21 cellular contexts compared by ENCODE assay signal in the genomic region with DNA sequence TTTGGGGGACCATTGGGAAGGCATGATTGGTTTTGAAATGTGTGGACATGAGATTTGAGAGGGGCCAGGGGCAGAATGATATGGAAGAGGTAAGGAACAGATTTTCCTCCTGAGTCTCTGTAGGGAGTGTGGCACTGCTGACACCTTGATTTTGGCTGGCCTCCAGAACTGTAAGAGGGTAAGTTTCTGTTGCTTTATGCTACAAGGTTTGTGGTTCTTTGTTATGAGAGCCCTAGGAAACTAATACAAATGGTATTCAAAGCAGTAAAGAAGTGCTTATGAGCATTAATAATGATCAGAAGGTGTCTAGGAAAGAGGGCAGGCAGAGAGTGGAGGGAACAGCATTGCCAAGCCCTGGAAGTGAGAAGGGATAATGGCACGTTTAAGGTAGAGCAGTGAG.
"Had no signal": no experiment of that assay in that cellular context is flagged by ENCODE, and none has a peak within 500 bp of the region (broad histone marks: within the 10 kb centered on the region; RNA-seq: fewer than 3 reads in every experiment).

No MANE protein-coding gene starts in this region.

- ATAC-seq: activated naive CD4-positive, alpha-beta T cell treated with anti-CD3 and anti-CD28 coated beads, Interleukin-2, amount 50 U/mL, for 72 hours; activated T-cell treated with anti-CD3 and anti-CD28 coated beads, Interleukin-2, amount 50 U/mL, for 4 hours; K562 had no signal

- H3K27ac ChIP-seq: adrenal gland, SJCRH30, SK-N-MC had no signal

- DNase-seq: activated CD4-positive, alpha-beta memory T cell treated with anti-CD3 and anti-CD28 coated beads for 36 hours; activated CD4-positive, alpha-beta T cell treated with anti-CD3 and anti-CD28 coated beads for 4 hours; activated CD4-positive, alpha-beta T cell treated with anti-CD3 and anti-CD28 coated beads, Interleukin-2, amount 50 U/mL, for 1 hour; activated CD4-positive, CD25-positive, alpha-beta regulatory T cell treated with anti-CD3 and anti-CD28 coated beads, Interleukin-2, amount 50 U/mL, for 72 hours; activated CD8-positive, alpha-beta memory T cell treated with anti-CD3 and anti-CD28 coated beads, Interleukin-2, amount 50 U/mL, for 4 hours; activated gamma-delta T cell treated with Interleukin-2 at 50 U/mL for 16 hours; activated naive CD4-positive, alpha-beta T cell treated with anti-CD3 and anti-CD28 coated beads for 36 hours; activated T-cell treated with anti-CD3 and anti-CD28 coated beads for 4 hours; activated T-cell treated with anti-CD3 and anti-CD28 coated beads, Interleukin-2, amount 50 U/mL, for 4 hours; adrenal gland; caudate nucleus; cerebellar nuclear complex; IMR-90; NCI-H1436 treated with DMSO at 0.1 percent for 48 hours; NCI-H2029; NCI-H446 treated with DMSO at 0.1 percent for 48 hours; OCI-M1 had no signal
